ENCODE assay signal across 18 cellular contexts in genomic region chr7:17787257-17787656, GRCh38.
DNase-seq lines count a peak whose midpoint lies in the region; FAIRE-seq and TF ChIP-seq lines count a peak whose summit lies in the region.
"Had no signal": no experiment of that assay in that cellular context is flagged by ENCODE, and none has a peak within 500 bp of the region (broad histone marks: within the 10 kb centered on the region; RNA-seq: fewer than 3 reads in every experiment).

No MANE protein-coding gene starts in this region.

- H3K79me1 ChIP-seq in mesendoderm (ENCODE audit: low read length) (no peaks in the 10 kb centered on the region), neuronal stem cell (ENCODE audit: low read depth, low read length) (no peaks in the 10 kb centered on the region)

- H4K91ac ChIP-seq in neuronal stem cell (ENCODE audit: low read depth, low read length, poor library complexity) = no peak overlapping the region

- no peak overlapping the region for H3K14ac ChIP-seq in neuronal stem cell (ENCODE audit: low read length)

- H2BK15ac ChIP-seq in mesendoderm (replicated peaks; ENCODE audit: low read depth) (no peak overlapping the region), neuronal stem cell (ENCODE audit: low read length) (no peak overlapping the region)

- no peak overlapping the region for H3K56ac ChIP-seq in mesendoderm (ENCODE audit: low read length)

- H3K23ac ChIP-seq in mesendoderm (ENCODE audit: low read length) = no peak overlapping the region
- no peak overlapping the region for H3K23ac ChIP-seq in neuronal stem cell (ENCODE audit: low read depth, low read length, poor library complexity)

- H3K9me3 ChIP-seq in neuronal stem cell (replicated peaks in 1 of 2; ENCODE audit: control insufficient read depth in 2 of 2, insufficient read depth in 1 of 2, low read depth in 1 of 2, low read length in 2 of 2) = no peaks in the 10 kb centered on the region
- H3K9me3 ChIP-seq: Peyer's patch had no signal

- H2BK5ac ChIP-seq in mesendoderm (ENCODE audit: low read length) (no peak overlapping the region), neuronal stem cell (ENCODE audit: low read length) (no peak overlapping the region)

- H2BK120ac ChIP-seq in mesendoderm (ENCODE audit: low read depth, low read length) (no peak overlapping the region), neuronal stem cell (ENCODE audit: low read depth, low read length) (no peak overlapping the region)

- DNase-seq in NCI-H146 (lab: John Stamatoyannopoulos, UW) (peak; percentile 29), NCI-H146 treated with DMSO at 0.1 percent for 48 hours (lab: John Stamatoyannopoulos, UW; ENCODE audit: unreplicated experiment) (no peak), NCI-H69 (lab: John Stamatoyannopoulos, UW) (peak; percentile 83), bronchial epithelial cell (ENCODE audit: low read depth) (peak; percentile 44), mesendoderm (peak; percentile 11), neuronal stem cell (ENCODE audit: low spot score) (no peak), SW 1271 (lab: John Stamatoyannopoulos, UW) (no peak), superior temporal gyrus (ENCODE audit: extremely low spot score) (no peak)
- DNase-seq: 8988T, HCEC 1CT, IMR-90, NCI-H1436 treated with DMSO at 0.1 percent for 48 hours, NCI-H2081, NCI-H446 treated with DMSO at 0.1 percent for 48 hours, Peyer's patch, Right ventricle myocardium superior had no signal

- no peaks in the 10 kb centered on the region for H3K79me2 ChIP-seq in mesendoderm (ENCODE audit: control insufficient read depth, insufficient read depth, low read length)

- H2BK12ac ChIP-seq in neuronal stem cell (ENCODE audit: low read length) = no peak overlapping the region

- H3K4me2 ChIP-seq in mesendoderm (ENCODE audit: low read length) = no peak overlapping the region
- H3K4me2 ChIP-seq in neuronal stem cell (ENCODE audit: insufficient read depth, low read length, poor library complexity, severe bottlenecking) = no peak overlapping the region

- H2AK5ac ChIP-seq in mesendoderm (ENCODE audit: low read length) (no peak overlapping the region), neuronal stem cell (ENCODE audit: low read depth, low read length) (no peak overlapping the region)

- H3K4ac ChIP-seq in mesendoderm (ENCODE audit: low read depth, low read length) (no peak overlapping the region), neuronal stem cell (ENCODE audit: low read length) (no peak overlapping the region)

- H3K4me1 ChIP-seq in mesendoderm (ENCODE audit: control insufficient read depth, low read depth, low read length) (no peaks in the 10 kb centered on the region), neuronal stem cell (ENCODE audit: control insufficient read depth in 2 of 2, insufficient read depth in 1 of 2, low read depth in 1 of 2, low read length in 2 of 2) (peaks cover 0 to 1% of the 10 kb centered on the region in 2 donors)
- H3K4me1 ChIP-seq: Peyer's patch had no signal

- H3K18ac ChIP-seq in mesendoderm (ENCODE audit: low read length) (no peak overlapping the region), neuronal stem cell (ENCODE audit: low read length) (no peak overlapping the region)

- H4K8ac ChIP-seq in mesendoderm (ENCODE audit: low read depth, low read length) (no peak overlapping the region), neuronal stem cell (ENCODE audit: low read depth, low read length) (no peak overlapping the region)

- H3K27ac ChIP-seq in mesendoderm (ENCODE audit: low read depth, low read length) (no peak overlapping the region), neuronal stem cell (replicated peaks; ENCODE audit: low read length) (no peak overlapping the region)
- H3K27ac ChIP-seq: Peyer's patch had no signal

- FAIRE-seq in bronchial epithelial cell (lab: Jason Lieb, UNC) = peak; percentile 97
- FAIRE-seq: GM12878, HTR-8/SVneo had no signal

- H3K36me3 ChIP-seq in bronchial epithelial cell (ENCODE audit: control insufficient read depth, insufficient read depth, low read length) (no peaks in the 10 kb centered on the region), mesendoderm (ENCODE audit: control insufficient read depth, insufficient read depth, low read length) (no peaks in the 10 kb centered on the region), neuronal stem cell (replicated peaks in 1 of 2; ENCODE audit: control insufficient read depth in 2 of 2, insufficient read depth in 2 of 2, low read length in 2 of 2) (no peaks in the 10 kb centered on the region)

- H2AFZ ChIP-seq in neuronal stem cell (ENCODE audit: low read length) = no peak overlapping the region

- H3K4me3 ChIP-seq in bronchial epithelial cell (ENCODE audit: low read depth, low read length) = no peak overlapping the region
- no peak overlapping the region for H3K4me3 ChIP-seq in mesendoderm (ENCODE audit: low read length)
- H3K4me3 ChIP-seq in neuronal stem cell (ENCODE audit: low read length in 2 of 2) = no peak overlapping the region
- H3K4me3 ChIP-seq: GM12878, Peyer's patch had no signal

- TF ChIP-seq CTCF in bronchial epithelial cell (IDR thresholded peaks at IDR 0.05; ENCODE audit: insufficient read depth, low read length, severe bottlenecking) = no peak

- H4K5ac ChIP-seq in mesendoderm (ENCODE audit: low read length) = no peak overlapping the region

- WGBS in mesendoderm (ENCODE audit: extremely low coverage, insufficient coverage, low lambda C conversion rate) = no CpG with 5 or more reads among the region's 1 CpG
- WGBS in neuronal stem cell (ENCODE audit: extremely low coverage in 2 of 2, insufficient read length in 2 of 2, insufficient replicate concordance in 1 of 2), 2 donors = no CpG with 5 or more reads among the region's 1 CpG

- H3K27me3 ChIP-seq in bronchial epithelial cell (ENCODE audit: control insufficient read depth, insufficient read depth, low read length) = no peaks in the 10 kb centered on the region
- no peaks in the 10 kb centered on the region for H3K27me3 ChIP-seq in mesendoderm (ENCODE audit: insufficient read depth, low read length, poor library complexity)
- H3K27me3 ChIP-seq in neuronal stem cell (ENCODE audit: control insufficient read depth in 3 of 3, insufficient read depth in 3 of 3, low read depth in 1 of 3, low read length in 3 of 3) = no peaks in the 10 kb centered on the region
- H3K27me3 ChIP-seq: Peyer's patch had no signal

- H3K9ac ChIP-seq in mesendoderm (ENCODE audit: low read length) (no peak overlapping the region), neuronal stem cell (ENCODE audit: low read depth, low read length, poor library complexity) (no peak overlapping the region)

Comparison
In these comparisons a context has a peak if more than half of its experiments do, and no peak if none do; other contexts are left out.
1. DNase-seq: peak in NCI-H146 (single experiment), NCI-H69 (single experiment), bronchial epithelial cell (single experiment) and mesendoderm (single experiment); none in NCI-H146 treated with DMSO at 0.1 percent for 48 hours (single experiment), neuronal stem cell (single experiment), SW 1271 (0 of 2) and superior temporal gyrus (single experiment).